In genomic region chr14:36510874-36511273, GRCh38 we compare ENCODE assay signal across 2 cellular contexts.
TF ChIP-seq lines count a peak whose summit lies in the region.

No MANE protein-coding gene starts in this region.

TF ChIP-seq in HepG2, 621 proteins besides CTCF, POLR2A, EP300 and RAD21:
- TF ChIP-seq MXD1 (CRISPR knock-in tag; IDR thresholded peaks at IDR 0.05) (no peak), CBX2 (IDR thresholded peaks at IDR 0.05; ENCODE audit: low read depth, low read length) (0 out of 2 replicates have a peak, but pooled peaks have one; percentile 52), CBX2 (CRISPR knock-in tag; IDR thresholded peaks at IDR 0.05; ENCODE audit: low read depth) (no peak), EZH2 (conservative IDR thresholded peaks at IDR 0.05; ENCODE audit: low read depth, low read length) (peak; percentile 14; the same call in 1 of the 2 replicates)

TF ChIP-seq in neural cell, 6 proteins besides CTCF, POLR2A, EP300 and RAD21:
- no peak for TF ChIP-seq MXI1 (conservative IDR thresholded peaks at IDR 0.05; ENCODE audit: poor library complexity, severe bottlenecking)
- TF ChIP-seq EZH2 (IDR thresholded peaks at IDR 0.05; ENCODE audit: borderline replicate concordance, insufficient read depth, low read length, poor library complexity, severe bottlenecking): no peak
- peak; percentile 47 for TF ChIP-seq POLR2AphosphoS5 (IDR thresholded peaks at IDR 0.05)
- TF ChIP-seq SMC3 (conservative IDR thresholded peaks at IDR 0.05; ENCODE audit: poor library complexity): no peak
- no peak for TF ChIP-seq TAF1 (IDR thresholded peaks at IDR 0.05; ENCODE audit: low read depth)
